Comparison of ENCODE assay signal across 1 cellular context in the genomic region with DNA sequence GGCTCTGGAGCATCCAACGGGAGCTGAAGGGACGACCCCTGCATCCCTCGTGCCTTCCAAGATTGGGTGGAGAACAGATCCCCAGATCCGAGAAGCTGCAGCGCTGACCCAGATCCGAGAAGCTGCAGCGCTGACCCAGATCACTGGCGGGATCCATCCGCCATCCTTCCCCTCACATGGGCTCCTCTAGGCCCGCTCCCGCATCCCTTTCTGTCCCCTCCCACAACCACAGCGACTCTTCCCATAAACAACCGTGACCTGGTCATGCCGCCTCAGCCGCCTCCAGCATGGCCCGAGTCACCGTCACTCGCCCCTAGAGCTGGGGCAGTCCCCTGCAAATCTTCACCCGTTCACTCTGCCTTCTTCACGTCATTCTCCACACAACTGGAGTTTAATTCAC.
TF ChIP-seq lines count a peak whose summit lies in the region.

No MANE protein-coding gene starts in this region.

TF ChIP-seq in IMR-90, 13 proteins besides CTCF, POLR2A, EP300 and RAD21:
- TF ChIP-seq, protein P1, sequence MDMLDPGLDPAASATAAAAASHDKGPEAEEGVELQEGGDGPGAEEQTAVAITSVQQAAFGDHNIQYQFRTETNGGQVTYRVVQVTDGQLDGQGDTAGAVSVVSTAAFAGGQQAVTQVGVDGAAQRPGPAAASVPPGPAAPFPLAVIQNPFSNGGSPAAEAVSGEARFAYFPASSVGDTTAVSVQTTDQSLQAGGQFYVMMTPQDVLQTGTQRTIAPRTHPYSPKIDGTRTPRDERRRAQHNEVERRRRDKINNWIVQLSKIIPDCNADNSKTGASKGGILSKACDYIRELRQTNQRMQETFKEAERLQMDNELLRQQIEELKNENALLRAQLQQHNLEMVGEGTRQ (IDR thresholded peaks at IDR 0.05; ENCODE audit: low read depth, low read length), result no peak
- TF ChIP-seq, protein P2, sequence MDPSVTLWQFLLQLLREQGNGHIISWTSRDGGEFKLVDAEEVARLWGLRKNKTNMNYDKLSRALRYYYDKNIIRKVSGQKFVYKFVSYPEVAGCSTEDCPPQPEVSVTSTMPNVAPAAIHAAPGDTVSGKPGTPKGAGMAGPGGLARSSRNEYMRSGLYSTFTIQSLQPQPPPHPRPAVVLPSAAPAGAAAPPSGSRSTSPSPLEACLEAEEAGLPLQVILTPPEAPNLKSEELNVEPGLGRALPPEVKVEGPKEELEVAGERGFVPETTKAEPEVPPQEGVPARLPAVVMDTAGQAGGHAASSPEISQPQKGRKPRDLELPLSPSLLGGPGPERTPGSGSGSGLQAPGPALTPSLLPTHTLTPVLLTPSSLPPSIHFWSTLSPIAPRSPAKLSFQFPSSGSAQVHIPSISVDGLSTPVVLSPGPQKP (IDR thresholded peaks at IDR 0.05; ENCODE audit: borderline replicate concordance, low read depth, low read length), result no peak
- no peak for TF ChIP-seq RCOR1 (IDR thresholded peaks at IDR 0.05; ENCODE audit: insufficient replicate concordance, low read length)
- TF ChIP-seq FOS (IDR thresholded peaks at IDR 0.05; ENCODE audit: low read depth, low read length), result no peak
- no peak for TF ChIP-seq SMC3 (IDR thresholded peaks at IDR 0.05; ENCODE audit: low read depth, low read length)
- TF ChIP-seq MAFK (IDR thresholded peaks at IDR 0.05; ENCODE audit: low read depth, low read length), result no peak
- no peak for TF ChIP-seq RFX5 (IDR thresholded peaks at IDR 0.05; ENCODE audit: low read depth, low read length)
- no peak for TF ChIP-seq CEBPB (IDR thresholded peaks at IDR 0.05; ENCODE audit: low read depth, low read length)
- no peak for TF ChIP-seq MXI1 (IDR thresholded peaks at IDR 0.05; ENCODE audit: borderline replicate concordance, low read depth, low read length)
- TF ChIP-seq MAZ (IDR thresholded peaks at IDR 0.05; ENCODE audit: borderline replicate concordance, low read depth, low read length), result no peak
- no peak for TF ChIP-seq NFE2L2 (IDR thresholded peaks at IDR 0.05; ENCODE audit: low read depth, low read length)
